ENCODE assay signal across 1 cellular context in genomic region chr7:155252388-155252957, GRCh38.
TF ChIP-seq lines count a peak whose summit lies in the region.

No MANE protein-coding gene starts in this region.

TF ChIP-seq in HepG2, 621 proteins besides CTCF, POLR2A, EP300 and RAD21 (continued from another document):
- TF ChIP-seq MAFF (IDR thresholded peaks at IDR 0.05; ENCODE audit: low read depth, low read length) (0 out of 2 replicates have a peak, but pooled peaks have one; percentile 10), CC2D1A (CRISPR knock-in tag; IDR thresholded peaks at IDR 0.05) (no peak), MAFK (conservative IDR thresholded peaks at IDR 0.05 in 1 of 2, IDR thresholded peaks at IDR 0.05 in 1 of 2; ENCODE audit: low read length in 2 of 2) (0 out of 4 replicates have a peak, but pooled peaks of 1 of the 2 experiments have one; percentile 18), ZNF30 (CRISPR knock-in tag; IDR thresholded peaks at IDR 0.05) (no peak)
